Comparison of ENCODE assay signal across 8 cellular contexts in genomic region chr16:75264999-75265910, GRCh38. TPM values are rescaled to one million over a fixed set of nuclear protein-coding genes. Genes with fewer than 3 reads are reported as not detected.
DNase-seq lines count a peak whose midpoint lies in the region; ATAC-seq, FAIRE-seq and TF ChIP-seq lines count a peak whose summit lies in the region.

No MANE protein-coding gene starts in this region.

- FAIRE-seq in HTR-8/SVneo (lab: Jason Lieb, UNC), result peak; percentile 93

- no peaks in the 10 kb centered on the region for H3K9me3 Mint-ChIP-seq in dendritic cell treated with granulocyte-macrophage colony-stimulating factor and Interleukin-4, amounts not matched to agents 40 ng/mL and 50 ng/mL, for 4 days

- no peak for TF ChIP-seq CTCF in AG10803 (conservative IDR thresholded peaks at IDR 0.05; ENCODE audit: low read length)

- peak; percentile 34 for ATAC-seq in GM19395 (IDR thresholded peaks at IDR 0.05; ENCODE audit: unreplicated experiment)
- ATAC-seq in HG03565 (IDR thresholded peaks at IDR 0.05; ENCODE audit: unreplicated experiment), result no peak
- ATAC-seq in HG03039 (IDR thresholded peaks at IDR 0.05; ENCODE audit: unreplicated experiment), result no peak

- DNase-seq in AG10803 (ENCODE audit: low read depth), result no peak
- no peak for DNase-seq in HTR-8/SVneo (ENCODE audit: insufficient read length, low spot score)
- DNase-seq in NCI-H1436 treated with DMSO at 0.1 percent for 48 hours (lab: John Stamatoyannopoulos, UW), result no peak

- no peaks in the 10 kb centered on the region for H3K36me3 Mint-ChIP-seq in dendritic cell treated with granulocyte-macrophage colony-stimulating factor and Interleukin-4, amounts not matched to agents 40 ng/mL and 50 ng/mL, for 4 days (ENCODE audit: low read depth)

- H3K4me1 ChIP-seq in mononuclear cell (ENCODE audit: insufficient read depth, low read length), result peaks cover 8% of the 10 kb centered on the region

- H3K4me3 ChIP-seq in AG10803 (ENCODE audit: low read length) (peak overlapping the region; percentile 91), mononuclear cell (ENCODE audit: low read length) (peak overlapping the region; percentile 19)

- no peak overlapping the region for H3K27ac Mint-ChIP-seq in dendritic cell treated with granulocyte-macrophage colony-stimulating factor and Interleukin-4, amounts not matched to agents 40 ng/mL and 50 ng/mL, for 4 days

- peaks cover 92% of the 10 kb centered on the region for H3K27me3 Mint-ChIP-seq in dendritic cell treated with granulocyte-macrophage colony-stimulating factor and Interleukin-4, amounts not matched to agents 40 ng/mL and 50 ng/mL, for 4 days

- H3K4me1 Mint-ChIP-seq in dendritic cell treated with granulocyte-macrophage colony-stimulating factor and Interleukin-4, amounts not matched to agents 40 ng/mL and 50 ng/mL, for 4 days (ENCODE audit: low read depth), result peaks cover 8% of the 10 kb centered on the region

- no peaks in the 10 kb centered on the region for H3K9me3 ChIP-seq in mononuclear cell (ENCODE audit: low read depth, low read length)

- H3K27me3 ChIP-seq in mononuclear cell (ENCODE audit: insufficient read depth, low read length), result peaks cover 45% of the 10 kb centered on the region

- H3K4me3 Mint-ChIP-seq in dendritic cell treated with granulocyte-macrophage colony-stimulating factor and Interleukin-4, amounts not matched to agents 40 ng/mL and 50 ng/mL, for 4 days, result peak overlapping the region; percentile 17

- intact Hi-C loops in dendritic cell treated with granulocyte-macrophage colony-stimulating factor and Interleukin-4, amounts not matched to agents 40 ng/mL and 50 ng/mL, for 4 days (cut with micrococcal nuclease), result no loop called here

RNA-seq across cellular contexts. Expression of gene BCAR1, which starts 13.8 kb away (rescaled TPM):
- total RNA-seq in mononuclear cell, result 0.10 TPM

RNA-seq across cellular contexts. Expression of gene CTRB1, which starts 46.5 kb away (rescaled TPM):
- not detected for total RNA-seq in mononuclear cell

RNA-seq across cellular contexts. Expression of gene CTRB2, which starts 58.3 kb away (rescaled TPM):
- total RNA-seq in mononuclear cell, result not detected
